Comparison of ENCODE assay signal across 12 cellular contexts in genomic region chr2:20011276-20012031, GRCh38. TPM values are rescaled to one million over a fixed set of nuclear protein-coding genes. Genes with fewer than 3 reads are reported as not detected.
DNase-seq lines count a peak whose midpoint lies in the region; ATAC-seq and TF ChIP-seq lines count a peak whose summit lies in the region.
"Had no signal": no experiment of that assay in that cellular context is flagged by ENCODE, and none has a peak within 500 bp of the region (broad histone marks: within the 10 kb centered on the region; RNA-seq: fewer than 3 reads in every experiment).

No MANE protein-coding gene starts in this region.

- peaks cover 0 to 22% of the 10 kb centered on the region in 2 experiments for H3K27me3 ChIP-seq in mesenchymal stem cell (ENCODE audit: control insufficient read depth in 1 of 2, insufficient read depth in 1 of 2, low read length in 2 of 2)
- H3K27me3 ChIP-seq in vagina, result no peaks in the 10 kb centered on the region
- peaks cover 11% of the 10 kb centered on the region for H3K27me3 ChIP-seq in WERI-Rb-1 (ENCODE audit: insufficient read depth, low read depth, severe bottlenecking)
- peaks cover 19% of the 10 kb centered on the region for H3K27me3 ChIP-seq in foreskin keratinocyte

- TF ChIP-seq CTCF in astrocyte of the cerebellum (IDR thresholded peaks at IDR 0.05; ENCODE audit: low read depth, low read length, missing control alignments) (no peak), RWPE1 (conservative IDR thresholded peaks at IDR 0.05; ENCODE audit: low read depth) (no peak), vagina (IDR thresholded peaks at IDR 0.05) (no peak), WERI-Rb-1 (IDR thresholded peaks at IDR 0.05; ENCODE audit: low read depth, low read length) (no peak), foreskin keratinocyte (conservative IDR thresholded peaks at IDR 0.05) (no peak)

- no peak for ATAC-seq in stimulated activated naive CD8-positive, alpha-beta T cell treated with anti-CD3 and anti-CD28 coated beads, Interleukin-15, Interleukin-2, amounts not matched to agents 100 U/mL and 50 U/mL, for 24 hours
- ATAC-seq in foreskin keratinocyte, result no peak

- no peak overlapping the region for H3K9ac ChIP-seq in mesenchymal stem cell (ENCODE audit: low read length)

- 87% methylated on average over 11 of the region's 14 CpGs for WGBS in mesenchymal stem cell

- no peaks in the 10 kb centered on the region for H3K9me3 Mint-ChIP-seq in stimulated activated naive CD8-positive, alpha-beta T cell treated with anti-CD3 and anti-CD28 coated beads, Interleukin-15, Interleukin-2, amounts not matched to agents 100 ng/mL and 50 ng/mL, for 24 hours

- intact Hi-C loops in vagina (cut with DNase I), result loop anchor here (5.0 kb wide), 1 partner anchor 81 kb away; no protein-coding TSS in a partner anchor

- peak overlapping the region; percentile 69 for H3K4me3 Mint-ChIP-seq in stimulated activated naive CD8-positive, alpha-beta T cell treated with anti-CD3 and anti-CD28 coated beads, Interleukin-15, Interleukin-2, amounts not matched to agents 100 ng/mL and 50 ng/mL, for 24 hours

- no peak overlapping the region for H3K14ac ChIP-seq in mesenchymal stem cell (ENCODE audit: low read length in 2 of 2)

- peaks cover 9% of the 10 kb centered on the region for H3K4me1 Mint-ChIP-seq in stimulated activated naive CD8-positive, alpha-beta T cell treated with anti-CD3 and anti-CD28 coated beads, Interleukin-15, Interleukin-2, amounts not matched to agents 100 ng/mL and 50 ng/mL, for 24 hours (ENCODE audit: low read depth)

- no peak for DNase-seq in stimulated activated naive CD8-positive, alpha-beta T cell treated with anti-CD3 and anti-CD28 coated beads, Interleukin-15, Interleukin-2, amounts not matched to agents 100 U/mL and 50 U/mL, for 24 hours
- DNase-seq in astrocyte of the cerebellum (ENCODE audit: low read depth) (no peak), mesenchymal stem cell (no peak), RWPE1 (ENCODE audit: low spot score) (no peak), vagina (ENCODE audit: extremely low spot score in 2 of 2) (no peak), WERI-Rb-1 (no peak), foreskin keratinocyte (no peak)
- DNase-seq: NCI-H2227 treated with DMSO at 0.1 percent for 48 hours; nucleus accumbens; stimulated activated CD4-positive, alpha-beta T cell treated with anti-CD3 and anti-CD28 coated beads, Interleukin-2, amount 100 ng/mL, for 48 hours had no signal

- H3K36me3 ChIP-seq in mesenchymal stem cell (ENCODE audit: control insufficient read depth in 1 of 2, insufficient read depth in 2 of 2, low read depth in 1 of 2, low read length in 2 of 2) (no peaks in the 10 kb centered on the region), vagina (no peaks in the 10 kb centered on the region), WERI-Rb-1 (no peaks in the 10 kb centered on the region)
- H3K36me3 ChIP-seq: BLaER1 treated with 17β-estradiol and CSF1 and Interleukin-3, amounts not matched to agents 10 nM and 100 nM had no signal

- H3K4ac ChIP-seq in mesenchymal stem cell (ENCODE audit: low read depth in 1 of 2, low read length in 2 of 2), result no peak overlapping the region

- H3K9me3 ChIP-seq in mesenchymal stem cell (ENCODE audit: control insufficient read depth, low read length) (no peaks in the 10 kb centered on the region), vagina (no peaks in the 10 kb centered on the region), WERI-Rb-1 (ENCODE audit: severe bottlenecking) (peaks cover 2% of the 10 kb centered on the region)

- POLR2A ChIA-PET in RWPE1 (lab: Yijun Ruan, JAX; ENCODE audit: low non-redundant PET), result no interaction called here

- H3K4me3 ChIP-seq in astrocyte of the cerebellum (ENCODE audit: low read depth, low read length) (peak overlapping the region; percentile 44), mesenchymal stem cell (ENCODE audit: insufficient read depth in 1 of 2, low read depth in 1 of 2, low read length in 2 of 2) (peak overlapping the region in 1 of 2 experiments; percentile 76), vagina (peak overlapping the region in 1 of 2 donors; percentile 70), WERI-Rb-1 (ENCODE audit: low read depth, low read length) (no peak overlapping the region)

- CTCF ChIA-PET in RWPE1 (lab: Yijun Ruan, JAX), result interaction anchor here (0.6 kb wide), 1 partner anchor 280 kb away, joined by 3 read pairs; no protein-coding TSS in a partner anchor

- peak overlapping the region in 1 of 2 experiments; percentile 34 for H3K23ac ChIP-seq in mesenchymal stem cell (ENCODE audit: low read length in 2 of 2)

- no peak overlapping the region for H2BK120ac ChIP-seq in mesenchymal stem cell (ENCODE audit: low read depth, low read length)

- no peak overlapping the region for H3K18ac ChIP-seq in mesenchymal stem cell (ENCODE audit: low read depth in 1 of 2, low read length in 2 of 2)

- no peak overlapping the region for H3K27ac Mint-ChIP-seq in stimulated activated naive CD8-positive, alpha-beta T cell treated with anti-CD3 and anti-CD28 coated beads, Interleukin-15, Interleukin-2, amounts not matched to agents 100 ng/mL and 50 ng/mL, for 24 hours

- H2BK15ac ChIP-seq in mesenchymal stem cell (ENCODE audit: low read depth, poor library complexity, severe bottlenecking), result peak overlapping the region; percentile 13

- no peak overlapping the region for H4K8ac ChIP-seq in mesenchymal stem cell (ENCODE audit: low read length)

- H3K79me1 ChIP-seq in mesenchymal stem cell (replicated peaks; ENCODE audit: low read length, poor library complexity, severe bottlenecking), result no peaks in the 10 kb centered on the region

- H3K27ac ChIP-seq in mesenchymal stem cell (ENCODE audit: low read length, poor library complexity, severe bottlenecking), result no peak overlapping the region
- no peak overlapping the region for H3K27ac ChIP-seq in RWPE1
- no peak overlapping the region for H3K27ac ChIP-seq in vagina
- no peak overlapping the region for H3K27ac ChIP-seq in WERI-Rb-1
- H3K27ac ChIP-seq in foreskin keratinocyte, result no peak overlapping the region
- H3K27ac ChIP-seq: BLaER1 treated with 17β-estradiol and CSF1 and Interleukin-3, amounts not matched to agents 10 nM and 100 nM had no signal

- H3K4me2 ChIP-seq in mesenchymal stem cell (ENCODE audit: low read length, poor library complexity, severe bottlenecking), result no peak overlapping the region

- H3K4me1 ChIP-seq in mesenchymal stem cell (ENCODE audit: control insufficient read depth, insufficient read depth, low read depth, low read length), result peaks cover 9% of the 10 kb centered on the region
- peaks cover 6% of the 10 kb centered on the region for H3K4me1 ChIP-seq in vagina
- no peaks in the 10 kb centered on the region for H3K4me1 ChIP-seq in foreskin keratinocyte

- H2BK5ac ChIP-seq in mesenchymal stem cell (ENCODE audit: low read depth, low read length, poor library complexity, severe bottlenecking), result no peak overlapping the region

- in situ Hi-C loops in astrocyte of the cerebellum (cut with HindIII; ENCODE audit: low sequenced_read_pairs), result no loop called here

- H2BK12ac ChIP-seq in mesenchymal stem cell (ENCODE audit: low read length in 2 of 2), result no peak overlapping the region

- no peak overlapping the region for H2AFZ ChIP-seq in mesenchymal stem cell (ENCODE audit: low read depth, low read length)

- peaks cover 42% of the 10 kb centered on the region for H3K27me3 Mint-ChIP-seq in stimulated activated naive CD8-positive, alpha-beta T cell treated with anti-CD3 and anti-CD28 coated beads, Interleukin-15, Interleukin-2, amounts not matched to agents 100 ng/mL and 50 ng/mL, for 24 hours

- peak overlapping the region; percentile 22 for H2AK5ac ChIP-seq in mesenchymal stem cell (ENCODE audit: low read length, severe bottlenecking)

- H3K36me3 Mint-ChIP-seq in stimulated activated naive CD8-positive, alpha-beta T cell treated with anti-CD3 and anti-CD28 coated beads, Interleukin-15, Interleukin-2, amounts not matched to agents 100 ng/mL and 50 ng/mL, for 24 hours (ENCODE audit: low read depth), result no peaks in the 10 kb centered on the region

- H4K91ac ChIP-seq in mesenchymal stem cell (ENCODE audit: low read length), result no peak overlapping the region

- TF ChIP-seq POLR2A in vagina (IDR thresholded peaks at IDR 0.05), result no peak

RNA-seq across cellular contexts. Expression of gene MATN3, which starts 1.0 kb away (rescaled TPM):
- 7.6 TPM for polyA plus RNA-seq in mesenchymal stem cell (2013, experiment 1 of 2)
- polyA plus RNA-seq in mesenchymal stem cell (2013, experiment 2 of 2), result 8.0 TPM
- total RNA-seq in vagina, result 3.9 TPM
- total RNA-seq in foreskin keratinocyte, result 2.2 and 4.3 TPM in 2 replicates
- 1.2 and 3.1 TPM in 2 replicates for polyA plus RNA-seq in foreskin keratinocyte

RNA-seq across cellular contexts. Expression of gene WDR35, which starts 21.5 kb away (rescaled TPM):
- 3.7 TPM for polyA plus RNA-seq in mesenchymal stem cell (2013, experiment 1 of 2)
- 3.7 TPM for polyA plus RNA-seq in mesenchymal stem cell (2013, experiment 2 of 2)
- total RNA-seq in vagina, result 8.3 TPM
- 8.8 and 9.0 TPM in 2 replicates for total RNA-seq in foreskin keratinocyte
- 1.9 and 2.6 TPM in 2 replicates for polyA plus RNA-seq in foreskin keratinocyte

RNA-seq across cellular contexts. Expression of gene LAPTM4A, which starts 40.0 kb away (rescaled TPM):
- 425 TPM for polyA plus RNA-seq in mesenchymal stem cell (2013, experiment 1 of 2)
- polyA plus RNA-seq in mesenchymal stem cell (2013, experiment 2 of 2), result 455 TPM
- total RNA-seq in vagina (172 TPM), foreskin keratinocyte (91.4 and 103 TPM in 2 replicates)
- polyA plus RNA-seq in foreskin keratinocyte, result 127 and 150 TPM in 2 replicates
